ENCODE assay signal across 8 cellular contexts in genomic region chr17:979539-980405, GRCh38. TPM values are rescaled to one million over a fixed set of nuclear protein-coding genes. Genes with fewer than 3 reads are reported as not detected.
DNase-seq lines count a peak whose midpoint lies in the region; ATAC-seq and TF ChIP-seq lines count a peak whose summit lies in the region.

Gene NXN, minus strand, starts transcription at chr17:979776.

- peak within 1 kb of the TSS; percentile 68 for H3K4me3 ChIP-seq in OCI-LY7 (ENCODE audit: low read depth, low read length, poor library complexity, severe bottlenecking)

- in situ Hi-C loops in ACHN (cut with HindIII; ENCODE audit: low pct_ligation_motif_present, low pct_unique_long_range_greater_than_20kb, low sequenced_read_pairs) = loop anchor here (25.0 kb wide), 1 partner anchor 192 kb away; the partner anchor contains the start of genes GLOD4 and MRM3

- H3K4me1 ChIP-seq in OCI-LY7 (ENCODE audit: insufficient read depth, low read length, poor library complexity, severe bottlenecking) = peaks cover 17% of the 10 kb centered on the region

- H3K36me3 Mint-ChIP-seq in activated T-cell treated with anti-CD3 and anti-CD28 coated beads, Interleukin-2, amount 50 U/mL, for 24 hours (ENCODE audit: low read depth) = no peaks in the 10 kb centered on the region

- no peaks in the 10 kb centered on the region for H3K36me3 ChIP-seq in OCI-LY7 (ENCODE audit: insufficient read depth, low read length)

- DNase-seq in ACHN (peak; percentile 71), OCI-LY7 (ENCODE audit: low spot score) (peak; percentile 81), myocyte (ENCODE audit: low read depth) (peak; percentile 79)
- peak; percentile 93 for DNase-seq in activated T-cell treated with anti-CD3 and anti-CD28 coated beads, Interleukin-2, amount 50 U/mL, for 24 hours
- DNase-seq in stimulated activated CD8-positive, alpha-beta memory T cell treated with anti-CD3 and anti-CD28 coated beads, Interleukin-7, amount 100 ng/mL, for 24 hours (ENCODE audit: low read depth) = peak; percentile 83

- H4K20me1 ChIP-seq in OCI-LY7 (ENCODE audit: insufficient read depth, low read length) = no peaks in the 10 kb centered on the region

- H3K27me3 Mint-ChIP-seq in activated T-cell treated with anti-CD3 and anti-CD28 coated beads, Interleukin-2, amount 50 U/mL, for 24 hours = peaks cover 35% of the 10 kb centered on the region

- peak within 1 kb of the TSS; percentile 83 for H3K4me2 ChIP-seq in OCI-LY7 (ENCODE audit: low read length)

- ATAC-seq in GM18909 (IDR thresholded peaks at IDR 0.05; ENCODE audit: poor library complexity, unreplicated experiment) (peak; percentile 71), HG03354 (IDR thresholded peaks at IDR 0.05; ENCODE audit: poor library complexity, severe bottlenecking, unreplicated experiment) (peak; percentile 66), esophagus mucosa (peak; percentile 98)

- H3K27ac ChIP-seq in OCI-LY7 (ENCODE audit: low read depth, low read length, poor library complexity, severe bottlenecking) = peak within 1 kb of the TSS; percentile 67

- TF ChIP-seq CTCF in OCI-LY7 (conservative IDR thresholded peaks at IDR 0.05; ENCODE audit: low read length) = peak; percentile 28; the same call in 1 of the 2 replicates

- POLR2A ChIA-PET in OCI-LY7 (lab: Charles Lee) = interaction anchor here (0.6 to 1.2 kb wide), 2 partner anchors 17 to 198 kb away, joined by 3 read pairs; no protein-coding TSS in a partner anchor

- H3K9me3 ChIP-seq in OCI-LY7 (ENCODE audit: low read length) = no peaks in the 10 kb centered on the region

- H3K9me3 Mint-ChIP-seq in activated T-cell treated with anti-CD3 and anti-CD28 coated beads, Interleukin-2, amount 50 U/mL, for 24 hours = no peaks in the 10 kb centered on the region

- no peaks in the 10 kb centered on the region for H3K79me2 ChIP-seq in OCI-LY7 (ENCODE audit: insufficient read depth, low read depth, low read length)

- peak within 1 kb of the TSS; percentile 74 for H3K4me3 Mint-ChIP-seq in activated T-cell treated with anti-CD3 and anti-CD28 coated beads, Interleukin-2, amount 50 U/mL, for 24 hours

- CTCF ChIA-PET in OCI-LY7 (lab: Charles Lee; ENCODE audit: unreplicated experiment) = no interaction called here

- no peak within 1 kb of the TSS for H3K27ac Mint-ChIP-seq in activated T-cell treated with anti-CD3 and anti-CD28 coated beads, Interleukin-2, amount 50 U/mL, for 24 hours

- intact Hi-C loops in OCI-LY7 (cut with micrococcal nuclease; ENCODE audit: unreplicated experiment) = loop anchor here (2.0 kb wide), 2 partner anchors 91 to 199 kb away; no protein-coding TSS in a partner anchor

- BruUV-seq in OCI-LY7 (replicated peaks; lab: Mats Ljungman, UMichigan) = no TSS peak

- H2AFZ ChIP-seq in OCI-LY7 (ENCODE audit: low read length) = peak within 1 kb of the TSS; percentile 24

- H3K9me2 ChIP-seq in OCI-LY7 (ENCODE audit: insufficient read depth, low read length) = no peaks in the 10 kb centered on the region

- H3K4me1 Mint-ChIP-seq in activated T-cell treated with anti-CD3 and anti-CD28 coated beads, Interleukin-2, amount 50 U/mL, for 24 hours (ENCODE audit: low read depth) = peaks cover 14% of the 10 kb centered on the region

RNA-seq across cellular contexts. Expression of gene NXN, which starts in this region (rescaled TPM):
- total RNA-seq in OCI-LY7 (2014; rRNA removed; shearing (Covaris generic)) = 0.93 and 1.3 TPM in 2 replicates
- total RNA-seq in OCI-LY7 (2022) = 2.0 and 2.8 TPM in 2 replicates
- total RNA-seq in esophagus mucosa = 30.8 TPM
- 9.6 and 17.2 TPM in 2 replicates for total RNA-seq in myocyte
- 30.1 TPM for polyA plus RNA-seq in myocyte (2012)

Comparison
In these comparisons a context has a peak if more than half of its experiments do, and no peak if none do; other contexts are left out.
1. Peak in every context shown above with its lines: DNase-seq, ATAC-seq, H3K4me3 ChIP-seq and H3K27ac ChIP-seq.